Comparison of ENCODE assay signal across 1 cellular context in genomic region chr17:42361781-42362186, GRCh38.
TF ChIP-seq lines count a peak whose summit lies in the region.

No MANE protein-coding gene starts in this region.

TF ChIP-seq in GM12878, 131 proteins besides CTCF, POLR2A, EP300 and RAD21:
- TF ChIP-seq NFYA (IDR thresholded peaks at IDR 0.05; ENCODE audit: borderline replicate concordance, low read depth, low read length) (no peak), LARP7 (IDR thresholded peaks at IDR 0.05) (no peak), E2F4 (IDR thresholded peaks at IDR 0.05; ENCODE audit: low read depth, low read length) (no peak), CEBPB (IDR thresholded peaks at IDR 0.05; ENCODE audit: borderline replicate concordance in 1 of 2, low read depth in 2 of 2, low read length in 2 of 2) (no peak), CREM (IDR thresholded peaks at IDR 0.05; ENCODE audit: low read depth) (no peak), RELA (IDR thresholded peaks at IDR 0.05; ENCODE audit: borderline replicate concordance, partially characterized antibody) (no peak), SMC3 (IDR thresholded peaks at IDR 0.05; ENCODE audit: borderline replicate concordance, low read length) (no peak), ESRRA (IDR thresholded peaks at IDR 0.05; ENCODE audit: low read length) (no peak), MEF2B (IDR thresholded peaks at IDR 0.05; ENCODE audit: partially characterized antibody, poor library complexity, severe bottlenecking) (no peak), ATF3 (IDR thresholded peaks at IDR 0.05; ENCODE audit: borderline replicate concordance, extremely low read depth, low read depth, low read length) (no peak)
